ENCODE assay signal across 8 cellular contexts in the genomic region with DNA sequence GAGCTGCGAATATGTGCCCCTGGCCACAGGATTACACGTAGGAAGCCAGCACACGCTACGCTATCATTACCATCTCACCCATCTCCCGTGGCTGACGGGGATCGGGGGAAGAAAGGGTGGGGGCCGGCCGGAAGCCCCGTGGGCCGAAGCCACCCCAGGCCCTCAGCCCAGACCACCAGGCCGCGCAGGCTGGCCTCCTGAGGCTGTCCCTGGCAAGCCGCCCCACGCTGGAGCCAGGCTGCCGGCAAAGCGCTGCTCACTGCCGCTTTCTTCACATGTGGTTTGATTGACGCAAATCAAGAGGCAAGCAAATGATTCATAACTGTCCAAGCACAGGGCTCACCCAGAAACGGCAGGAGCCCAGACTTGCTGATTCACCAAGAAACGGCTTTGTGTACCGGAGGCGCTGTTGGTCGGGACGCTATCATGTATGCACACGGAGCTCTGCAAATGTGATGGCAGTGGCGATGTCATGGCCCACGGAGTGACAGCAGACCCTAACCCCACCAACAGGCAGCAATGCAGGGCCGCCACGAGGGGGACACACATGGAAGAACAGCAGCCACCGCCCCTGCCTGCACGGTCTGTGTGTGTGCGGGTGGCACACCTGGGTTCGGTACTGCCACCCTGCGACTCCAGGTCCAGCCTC.
DNase-seq lines count a peak whose midpoint lies in the region; TF ChIP-seq lines count a peak whose summit lies in the region.

No MANE protein-coding gene starts in this region.

- H3K4me3 ChIP-seq in GM12865 (ENCODE audit: low read depth, low read length) (no peak overlapping the region), coronary artery (peak overlapping the region; percentile 61), mesodermal cell (ENCODE audit: extremely low read depth, insufficient read depth, low read length, poor library complexity, severe bottlenecking) (no peak overlapping the region)

- peak overlapping the region; percentile 81 to 93 for H3K27ac ChIP-seq in coronary artery
- H3K27ac ChIP-seq in mesodermal cell (ENCODE audit: low read depth, low read length, severe bottlenecking): peak overlapping the region; percentile 51

- H3K4me1 ChIP-seq in mesodermal cell (ENCODE audit: control insufficient read depth, insufficient read depth, low read length, poor library complexity, severe bottlenecking): peaks cover 15% of the 10 kb centered on the region

- peak; percentile 88 for DNase-seq in GM12865 (ENCODE audit: low read depth)
- peak; percentile 95 for DNase-seq in M059J (ENCODE audit: low read depth)
- DNase-seq in activated CD4-positive, alpha-beta T cell treated with anti-CD3 and anti-CD28 coated beads, Interleukin-2, amount 50 U/mL, for 4 hours: peak; percentile 77 to 79
- peak; percentile 95 for DNase-seq in coronary artery (ENCODE audit: low spot score)
- DNase-seq in stimulated activated CD8-positive, alpha-beta memory T cell treated with anti-CD3 and anti-CD28 coated beads, Interleukin-15, amount 100 ng/mL, for 4 hours (ENCODE audit: low read depth in 2 of 2): peak; percentile 55 to 74
- DNase-seq in globus pallidus (ENCODE audit: low spot score): no peak
- DNase-seq in NCI-H2196 (lab: John Stamatoyannopoulos, UW; ENCODE audit: unreplicated experiment): no peak

- no peaks in the 10 kb centered on the region for H3K9me3 ChIP-seq in mesodermal cell (ENCODE audit: control insufficient read depth, low read length)

- no peaks in the 10 kb centered on the region for H3K36me3 ChIP-seq in mesodermal cell (ENCODE audit: control insufficient read depth, insufficient read depth, low read length)

- TF ChIP-seq CTCF in GM12865 (IDR thresholded peaks at IDR 0.05; ENCODE audit: insufficient read depth, low read depth, low read length, missing control alignments) (no peak), coronary artery (IDR thresholded peaks at IDR 0.05) (no peak)

- 94 to 97% methylated on average over 24 to 27 of the region's 35 CpGs for WGBS in mesodermal cell (ENCODE audit: insufficient coverage in 2 of 2), 2 experiments

Comparison
In these comparisons a context has a peak if more than half of its experiments do, and no peak if none do; other contexts are left out.
1. DNase-seq: peak in GM12865 (single experiment), M059J (single experiment), activated CD4-positive, alpha-beta T cell treated with anti-CD3 and anti-CD28 coated beads, Interleukin-2, amount 50 U/mL, for 4 hours (2 of 2), coronary artery (single experiment) and stimulated activated CD8-positive, alpha-beta memory T cell treated with anti-CD3 and anti-CD28 coated beads, Interleukin-15, amount 100 ng/mL, for 4 hours (2 of 2); none in globus pallidus (single experiment) and NCI-H2196 (single experiment).